Comparison of ENCODE assay signal across 1 cellular context in the genomic region with DNA sequence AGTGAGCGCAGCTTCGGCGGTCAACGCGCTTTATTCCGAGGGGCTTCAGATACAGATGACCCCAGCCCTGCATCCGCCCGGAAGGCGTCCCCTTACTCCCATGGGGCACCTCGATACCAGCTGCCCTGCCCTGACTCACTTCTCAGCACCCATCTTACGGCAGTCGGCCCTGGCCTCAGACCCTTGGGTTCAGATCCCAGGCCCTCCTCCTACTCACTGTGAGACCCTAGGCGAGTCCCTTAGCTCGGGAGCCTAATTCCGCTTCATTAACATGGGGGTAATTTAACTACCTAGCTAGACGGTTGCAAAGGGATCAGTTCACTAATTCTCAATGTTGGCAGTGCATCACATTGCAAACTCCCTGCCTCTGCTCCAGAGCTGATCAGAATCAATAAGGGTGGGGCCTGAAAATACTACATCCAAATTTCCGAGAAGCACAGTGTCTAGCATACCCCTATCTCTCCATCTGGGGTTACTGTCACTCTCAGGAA.
A peak's percentile ranks its signal among the peaks of the same experiment; 100 is the strongest.
TF ChIP-seq lines count a peak whose summit lies in the region.

No MANE protein-coding gene starts in this region.

TF ChIP-seq in K562, 482 proteins besides CTCF, POLR2A, EP300 and RAD21 (continued from another document and continues in another):
- TF ChIP-seq THAP12 (CRISPR knock-in tag; IDR thresholded peaks at IDR 0.05) = peak; percentile 4; the same call in 1 of the 2 replicates
- TF ChIP-seq TOE1 (IDR thresholded peaks at IDR 0.05; ENCODE audit: borderline replicate concordance) = no peak
- no peak for TF ChIP-seq TOE1 (CRISPR knock-in tag; IDR thresholded peaks at IDR 0.05; ENCODE audit: borderline replicate concordance, low read depth)
- TF ChIP-seq EP400 (IDR thresholded peaks at IDR 0.05) = no peak
- no peak for TF ChIP-seq ATF2 (CRISPR knock-in tag; IDR thresholded peaks at IDR 0.05)
- no peak for TF ChIP-seq CCNT2 (IDR thresholded peaks at IDR 0.05; ENCODE audit: borderline replicate concordance, extremely low read depth, insufficient read length, low read depth, low read length)
- TF ChIP-seq, protein P1, sequence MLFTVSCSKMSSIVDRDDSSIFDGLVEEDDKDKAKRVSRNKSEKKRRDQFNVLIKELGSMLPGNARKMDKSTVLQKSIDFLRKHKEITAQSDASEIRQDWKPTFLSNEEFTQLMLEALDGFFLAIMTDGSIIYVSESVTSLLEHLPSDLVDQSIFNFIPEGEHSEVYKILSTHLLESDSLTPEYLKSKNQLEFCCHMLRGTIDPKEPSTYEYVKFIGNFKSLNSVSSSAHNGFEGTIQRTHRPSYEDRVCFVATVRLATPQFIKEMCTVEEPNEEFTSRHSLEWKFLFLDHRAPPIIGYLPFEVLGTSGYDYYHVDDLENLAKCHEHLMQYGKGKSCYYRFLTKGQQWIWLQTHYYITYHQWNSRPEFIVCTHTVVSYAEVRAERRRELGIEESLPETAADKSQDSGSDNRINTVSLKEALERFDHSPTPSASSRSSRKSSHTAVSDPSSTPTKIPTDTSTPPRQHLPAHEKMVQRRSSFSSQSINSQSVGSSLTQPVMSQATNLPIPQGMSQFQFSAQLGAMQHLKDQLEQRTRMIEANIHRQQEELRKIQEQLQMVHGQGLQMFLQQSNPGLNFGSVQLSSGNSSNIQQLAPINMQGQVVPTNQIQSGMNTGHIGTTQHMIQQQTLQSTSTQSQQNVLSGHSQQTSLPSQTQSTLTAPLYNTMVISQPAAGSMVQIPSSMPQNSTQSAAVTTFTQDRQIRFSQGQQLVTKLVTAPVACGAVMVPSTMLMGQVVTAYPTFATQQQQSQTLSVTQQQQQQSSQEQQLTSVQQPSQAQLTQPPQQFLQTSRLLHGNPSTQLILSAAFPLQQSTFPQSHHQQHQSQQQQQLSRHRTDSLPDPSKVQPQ (CRISPR knock-in tag; IDR thresholded peaks at IDR 0.05; ENCODE audit: borderline replicate concordance) = 0 out of 2 replicates have a peak, but pooled peaks have one; percentile 55
- peak; percentile 12; the same call in 1 of the 2 replicates for TF ChIP-seq CTBP1 (IDR thresholded peaks at IDR 0.05; ENCODE audit: borderline replicate concordance)
- TF ChIP-seq SRSF3 (IDR thresholded peaks at IDR 0.05; ENCODE audit: insufficient read depth, low read length) = no peak
- no peak for TF ChIP-seq DIDO1 (tag; IDR thresholded peaks at IDR 0.05; ENCODE audit: low read depth)
- peak; percentile 32; the same call in 1 of the 2 replicates for TF ChIP-seq PHF8 (IDR thresholded peaks at IDR 0.05; ENCODE audit: borderline replicate concordance, low read length)
- TF ChIP-seq KLF6 (CRISPR knock-in tag; IDR thresholded peaks at IDR 0.05; ENCODE audit: borderline replicate concordance) = 0 out of 2 replicates have a peak, but pooled peaks have one; percentile 24
- TF ChIP-seq HDAC2 (IDR thresholded peaks at IDR 0.05) = no peak
- no peak for TF ChIP-seq EHMT2 (IDR thresholded peaks at IDR 0.05)
- TF ChIP-seq TSHZ1 (CRISPR knock-in tag; IDR thresholded peaks at IDR 0.05) = 0 out of 2 replicates have a peak, but pooled peaks have one; percentile 46
- no peak for TF ChIP-seq ZNF707 (CRISPR knock-in tag; conservative IDR thresholded peaks at IDR 0.05)
- TF ChIP-seq BHLHE40 (IDR thresholded peaks at IDR 0.05; ENCODE audit: low read length) = 0 out of 2 replicates have a peak, but pooled peaks have one; percentile 1
- peak in 1 of 2 experiments; percentile 58; a peak in 1 of 4 replicates for TF ChIP-seq TEAD1 (CRISPR knock-in tag; IDR thresholded peaks at IDR 0.05)
- TF ChIP-seq PTBP1 (IDR thresholded peaks at IDR 0.05; ENCODE audit: low read depth, low read length) = no peak
- no peak for TF ChIP-seq ZC3H11A (IDR thresholded peaks at IDR 0.05; ENCODE audit: low read depth, low read length)
- no peak for TF ChIP-seq RCOR1 (IDR thresholded peaks at IDR 0.05; ENCODE audit: borderline replicate concordance in 1 of 2, low read depth in 2 of 2, low read length in 2 of 2)
- 0 out of 2 replicates have a peak, but pooled peaks have one; percentile 44 for TF ChIP-seq HOMEZ (CRISPR knock-in tag; IDR thresholded peaks at IDR 0.05)
- TF ChIP-seq, protein P2, sequence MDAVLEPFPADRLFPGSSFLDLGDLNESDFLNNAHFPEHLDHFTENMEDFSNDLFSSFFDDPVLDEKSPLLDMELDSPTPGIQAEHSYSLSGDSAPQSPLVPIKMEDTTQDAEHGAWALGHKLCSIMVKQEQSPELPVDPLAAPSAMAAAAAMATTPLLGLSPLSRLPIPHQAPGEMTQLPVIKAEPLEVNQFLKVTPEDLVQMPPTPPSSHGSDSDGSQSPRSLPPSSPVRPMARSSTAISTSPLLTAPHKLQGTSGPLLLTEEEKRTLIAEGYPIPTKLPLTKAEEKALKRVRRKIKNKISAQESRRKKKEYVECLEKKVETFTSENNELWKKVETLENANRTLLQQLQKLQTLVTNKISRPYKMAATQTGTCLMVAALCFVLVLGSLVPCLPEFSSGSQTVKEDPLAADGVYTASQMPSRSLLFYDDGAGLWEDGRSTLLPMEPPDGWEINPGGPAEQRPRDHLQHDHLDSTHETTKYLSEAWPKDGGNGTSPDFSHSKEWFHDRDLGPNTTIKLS (IDR thresholded peaks at IDR 0.05; ENCODE audit: borderline replicate concordance, low read depth) = no peak
- peak; percentile 17; the same call in 1 of the 2 replicates for TF ChIP-seq CXXC5 (CRISPR knock-in tag; IDR thresholded peaks at IDR 0.05)
- no peak for TF ChIP-seq FOXP1 (CRISPR knock-in tag; IDR thresholded peaks at IDR 0.05)
- 0 out of 2 replicates have a peak, but pooled peaks have one; percentile 16 for TF ChIP-seq HIVEP1 (CRISPR knock-in tag; IDR thresholded peaks at IDR 0.05)
- TF ChIP-seq SIN3A (IDR thresholded peaks at IDR 0.05; ENCODE audit: borderline replicate concordance in 2 of 2, control insufficient read depth in 1 of 2, low read depth in 2 of 2, low read length in 2 of 2) = no peak
- TF ChIP-seq MYC (IDR thresholded peaks at IDR 0.05; ENCODE audit: low read depth, low read length) = no peak
- no peak for TF ChIP-seq MYC (CRISPR knock-in tag; IDR thresholded peaks at IDR 0.05; ENCODE audit: borderline replicate concordance, low read depth)
- TF ChIP-seq ZNF121 (CRISPR knock-in tag; conservative IDR thresholded peaks at IDR 0.05) = no peak
- no peak for TF ChIP-seq KHSRP (IDR thresholded peaks at IDR 0.05)
- 0 out of 2 replicates have a peak, but pooled peaks have one; percentile 56 for TF ChIP-seq ZNF133 (CRISPR knock-in tag; IDR thresholded peaks at IDR 0.05)
- TF ChIP-seq ZNF76 (CRISPR knock-in tag; IDR thresholded peaks at IDR 0.05; ENCODE audit: borderline replicate concordance) = no peak
- no peak for TF ChIP-seq ATF1 (CRISPR knock-in tag; IDR thresholded peaks at IDR 0.05)
- peak; percentile 44 for TF ChIP-seq ATF1 (tag; IDR thresholded peaks at IDR 0.05)
- TF ChIP-seq ZNF146 (CRISPR knock-in tag; IDR thresholded peaks at IDR 0.05; ENCODE audit: unreplicated experiment) = no peak
- TF ChIP-seq NCOA2 (IDR thresholded peaks at IDR 0.05; ENCODE audit: partially characterized antibody in 2 of 2) = no peak
- TF ChIP-seq ELF4 (CRISPR knock-in tag; IDR thresholded peaks at IDR 0.05) = peak; percentile 37
- TF ChIP-seq CBX2 (IDR thresholded peaks at IDR 0.05; ENCODE audit: insufficient read depth, low read length, poor library complexity, severe bottlenecking) = no peak
- peak; percentile 56; the same call in 1 of the 2 replicates for TF ChIP-seq REST (CRISPR knock-in tag; IDR thresholded peaks at IDR 0.05; ENCODE audit: low read depth)
- TF ChIP-seq GABPB1 (CRISPR knock-in tag; IDR thresholded peaks at IDR 0.05) = peak; percentile 61; the same call in 1 of the 2 replicates
- TF ChIP-seq NR4A1 (CRISPR knock-in tag; IDR thresholded peaks at IDR 0.05) = peak; percentile 80; the same call in 1 of the 2 replicates
- TF ChIP-seq NR4A1 (tag; IDR thresholded peaks at IDR 0.05) = no peak
- TF ChIP-seq ZNF395 (CRISPR knock-in tag; IDR thresholded peaks at IDR 0.05) = no peak
